In genomic region chr7:21191317-21192073, GRCh38 we compare ENCODE assay signal across 17 cellular contexts.
"Had no signal": no experiment of that assay in that cellular context is flagged by ENCODE, and none has a peak within 500 bp of the region (broad histone marks: within the 10 kb centered on the region; RNA-seq: fewer than 3 reads in every experiment).

No MANE protein-coding gene starts in this region.

- H3K9me3 ChIP-seq: gastrocnemius medialis, pancreas, thoracic aorta had no signal

- H3K36me3 ChIP-seq: brain microvascular endothelial cell, gastrocnemius medialis, pancreas, thoracic aorta had no signal

- H3K27me3 ChIP-seq: brain microvascular endothelial cell, gastrocnemius medialis, pancreas had no signal

- DNase-seq: activated CD4-positive, alpha-beta T cell treated with anti-CD3 and anti-CD28 coated beads, Interleukin-2, amount 10 ng/mL, durations not matched to agents 24 days and 14 days; activated CD4-positive, CD25-positive, alpha-beta regulatory T cell; activated CD8-positive, alpha-beta memory T cell treated with anti-CD3 and anti-CD28 coated beads, Interleukin-2, amount 50 U/mL, for 48 hours; activated gamma-delta T cell treated with Interleukin-2 at 50 U/mL for 16 hours; activated naive CD8-positive, alpha-beta T cell treated with anti-CD3 and anti-CD28 coated beads for 36 hours; anterior cingulate cortex; brain microvascular endothelial cell; effector memory CD4-positive, alpha-beta T cell; gastrocnemius medialis; midbrain; pancreas; retina; stimulated activated CD4-positive, alpha-beta T cell treated with anti-CD3 and anti-CD28 coated beads, Interleukin-12 subunit alpha, Interleukin-12 subunit beta, amount 100 ng/mL, for 4 hours; stimulated activated CD4-positive, alpha-beta T cell treated with anti-CD3 and anti-CD28 coated beads, Interleukin-2, amount 100 ng/mL, for 24 hours had no signal

- H3K4me1 ChIP-seq: gastrocnemius medialis, pancreas had no signal

- ATAC-seq: gastrocnemius medialis; left lobe of liver; stimulated activated effector memory CD8-positive, alpha-beta T cell treated with anti-CD3 and anti-CD28 coated beads, Interleukin-12 subunit alpha, Interleukin-12 subunit beta, amount 100 ng/mL, for 72 hours had no signal

- H3K4me3 ChIP-seq: gastrocnemius medialis, pancreas, thoracic aorta had no signal

- H3K27ac ChIP-seq: brain microvascular endothelial cell, gastrocnemius medialis, pancreas, thoracic aorta had no signal
